15 cellular contexts compared by ENCODE assay signal in the genomic region with DNA sequence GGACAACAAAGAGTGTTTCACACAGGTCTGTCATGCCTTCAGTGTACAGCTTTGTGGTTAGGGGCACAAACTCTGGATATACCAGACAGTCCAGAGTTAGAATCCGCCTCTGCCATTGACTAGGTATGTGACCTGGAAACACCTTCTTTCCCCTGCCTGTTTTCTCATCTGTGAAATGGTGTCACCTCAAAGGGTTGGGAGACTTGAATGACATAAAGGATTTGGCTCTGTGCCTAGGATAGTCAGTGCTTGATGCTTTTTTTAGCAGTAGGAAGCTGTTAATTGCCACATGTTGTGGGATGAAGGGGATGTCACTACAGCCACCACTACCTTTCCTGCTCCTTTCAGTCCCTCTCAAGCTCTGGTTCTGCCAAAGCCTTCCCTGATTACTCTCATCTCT. TPM values are rescaled to one million over a fixed set of nuclear protein-coding genes. Genes with fewer than 3 reads are reported as not detected.
"Had no signal": no experiment of that assay in that cellular context is flagged by ENCODE, and none has a peak within 500 bp of the region (broad histone marks: within the 10 kb centered on the region; RNA-seq: fewer than 3 reads in every experiment).

No MANE protein-coding gene starts in this region.

- H3K27ac ChIP-seq: colonic mucosa, parathyroid adenoma had no signal

- H3K9ac ChIP-seq: parathyroid adenoma had no signal

- DNase-seq: activated CD4-positive, alpha-beta T cell treated with anti-CD3 and anti-CD28 coated beads, Interleukin-2, amount 50 U/mL, for 1 hour; activated CD4-positive, CD25-positive, alpha-beta regulatory T cell treated with anti-CD3 and anti-CD28 coated beads, Interleukin-2, amount 50 U/mL, for 72 hours; activated CD8-positive, alpha-beta memory T cell treated with anti-CD3 and anti-CD28 coated beads, Interleukin-2, amount 50 U/mL, for 4 hours; activated naive CD4-positive, alpha-beta T cell treated with anti-CD3 and anti-CD28 coated beads for 36 hours; activated T-cell treated with anti-CD3 and anti-CD28 coated beads, Interleukin-2, amount 50 U/mL, for 4 hours; colonic mucosa; hypothalamus; islet precursor cell; stimulated activated naive B cell treated with anti-CD40 and anti-IgM and Interleukin-4, amounts not matched to agents 10 μg/mL and 1 μg/mL and 100 μg/mL, for 72 hours had no signal

- H3K4me1 ChIP-seq: colonic mucosa, parathyroid adenoma had no signal

- H3K27me3 ChIP-seq: colonic mucosa had no signal

- H3K27ac Mint-ChIP-seq: activated naive CD4-positive, alpha-beta T cell treated with anti-CD3 and anti-CD28 coated beads for 36 hours; natural killer cell treated with Interleukin-12 subunit alpha and Interleukin-12 subunit beta and Interleukin-15 and Interleukin-18, amount 100 ng/mL, for 72 hours; stimulated activated naive B cell treated with anti-CD40 and anti-IgM and Interleukin-4, amounts not matched to agents 10 μg/mL and 1 μg/mL and 100 μg/mL, for 72 hours had no signal

- H3K4me3 Mint-ChIP-seq: activated naive CD4-positive, alpha-beta T cell treated with anti-CD3 and anti-CD28 coated beads for 36 hours; activated T-cell treated with anti-CD3 and anti-CD28 coated beads, Interleukin-2, amount 50 U/mL, for 4 hours; brain; central memory CD8-positive, alpha-beta T cell; natural killer cell treated with Interleukin-12 subunit alpha and Interleukin-12 subunit beta and Interleukin-15 and Interleukin-18, amount 100 ng/mL, for 72 hours; stimulated activated naive B cell treated with anti-CD40 and anti-IgM and Interleukin-4, amounts not matched to agents 10 μg/mL and 1 μg/mL and 100 μg/mL, for 72 hours had no signal

- H3K4me1 Mint-ChIP-seq: central memory CD8-positive, alpha-beta T cell; stimulated activated naive B cell treated with anti-CD40 and anti-IgM and Interleukin-4, amounts not matched to agents 10 μg/mL and 1 μg/mL and 100 μg/mL, for 72 hours had no signal

- H3K4me3 ChIP-seq: colonic mucosa, lung had no signal

- H3K36me3 ChIP-seq: colonic mucosa had no signal

- H3K9me3 ChIP-seq: colonic mucosa had no signal

- H3K9me3 Mint-ChIP-seq: central memory CD8-positive, alpha-beta T cell; natural killer cell treated with Interleukin-12 subunit alpha and Interleukin-12 subunit beta and Interleukin-15 and Interleukin-18, amount 100 ng/mL, for 72 hours had no signal

- H3K36me3 Mint-ChIP-seq: brain; natural killer cell treated with Interleukin-12 subunit alpha and Interleukin-12 subunit beta and Interleukin-15 and Interleukin-18, amount 100 ng/mL, for 72 hours; stimulated activated naive B cell treated with anti-CD40 and anti-IgM and Interleukin-4, amounts not matched to agents 10 μg/mL and 1 μg/mL and 100 μg/mL, for 72 hours had no signal

RNA-seq across cellular contexts. Expression of a gene that starts 17.4 kb away (rescaled TPM):
- total RNA-seq: activated naive CD4-positive, alpha-beta T cell treated with anti-CD3 and anti-CD28 coated beads for 36 hours; activated T-cell treated with anti-CD3 and anti-CD28 coated beads, Interleukin-2, amount 50 U/mL, for 4 hours; natural killer cell treated with Interleukin-12 subunit alpha and Interleukin-12 subunit beta and Interleukin-15 and Interleukin-18, amount 100 ng/mL, for 72 hours; renal cortical epithelial cell had no signal
